Comparison of ENCODE assay signal across 19 cellular contexts in genomic region chr21:45514311-45515021, GRCh38. TPM values are rescaled to one million over a fixed set of nuclear protein-coding genes. Genes with fewer than 3 reads are reported as not detected.
DNase-seq lines count a peak whose midpoint lies in the region; ATAC-seq, FAIRE-seq and TF ChIP-seq lines count a peak whose summit lies in the region.
"Had no signal": no experiment of that assay in that cellular context is flagged by ENCODE, and none has a peak within 500 bp of the region (broad histone marks: within the 10 kb centered on the region; RNA-seq: fewer than 3 reads in every experiment).

No MANE protein-coding gene starts in this region.

- in situ Hi-C loops in K562 (cut with MboI), result no loop called here

- H3K36me3 ChIP-seq in K562 (ENCODE audit: control insufficient read depth, insufficient read depth, low read length), result peaks cover 80% of the 10 kb centered on the region
- peaks cover 0 to 68% of the 10 kb centered on the region in 2 donors for H3K36me3 ChIP-seq in left lung
- peaks cover 0 to 81% (median 45%) of the 10 kb centered on the region in 6 donors for H3K36me3 ChIP-seq in spleen
- peaks cover 19 to 53% of the 10 kb centered on the region in 2 experiments for H3K36me3 ChIP-seq in SK-N-SH (replicated peaks in 1 of 2; ENCODE audit: control insufficient read depth in 1 of 2, insufficient read depth in 2 of 2, low read length in 1 of 2)

- H3K4me1 Mint-ChIP-seq in activated naive CD8-positive, alpha-beta T cell treated with anti-CD3 and anti-CD28 coated beads, Interleukin-2, amount 50 U/mL, for 24 hours, result peaks cover 15% of the 10 kb centered on the region
- H3K4me1 Mint-ChIP-seq: naive B cell had no signal

- TF ChIP-seq RAD21 in K562 (CRISPR knock-in tag; conservative IDR thresholded peaks at IDR 0.05 in 1 of 2, IDR thresholded peaks at IDR 0.05 in 1 of 2) (no peak), SK-N-SH (IDR thresholded peaks at IDR 0.05; ENCODE audit: low read length) (no peak)

- TF ChIP-seq CTCF in LNCaP clone FGC (IDR thresholded peaks at IDR 0.05; ENCODE audit: control insufficient read depth, extremely low read depth, insufficient read depth) (no peak), K562 (IDR thresholded peaks at IDR 0.05 in 2 of 3, conservative IDR thresholded peaks at IDR 0.05 in 1 of 3; ENCODE audit: insufficient read depth in 2 of 3, low read depth in 1 of 3, low read length in 3 of 3) (no peak), left lung (IDR thresholded peaks at IDR 0.05) (no peak), spleen (IDR thresholded peaks at IDR 0.05 in 8 of 11, conservative IDR thresholded peaks at IDR 0.05 in 3 of 11) (no peak), SK-N-SH (IDR thresholded peaks at IDR 0.05) (no peak)

- WGBS in K562 (ENCODE audit: insufficient coverage, low coverage, missing lambda C conversion rate), result 97% methylated on average over 22 of the region's 22 CpGs
- WGBS in spleen, 5 donors, result 86 to 100% (median 89%) methylated on average over 6 to 22 of the region's 22 CpGs
- 89% methylated on average over 9 of the region's 22 CpGs for WGBS in SK-N-SH (ENCODE audit: low lambda C conversion rate)

- peaks cover 0 to 50% of the 10 kb centered on the region in 2 experiments; a peak in 2 of 5 replicates for H3K4me1 ChIP-seq in K562 (replicated peaks in 1 of 2; ENCODE audit: control insufficient read depth in 2 of 2, insufficient read depth in 2 of 2, low read length in 2 of 2)
- H3K4me1 ChIP-seq in left lung, result peaks cover 7 to 43% of the 10 kb centered on the region in 2 donors
- peaks cover 0 to 46% (median 0%) of the 10 kb centered on the region in 6 donors for H3K4me1 ChIP-seq in spleen
- no peaks in the 10 kb centered on the region for H3K4me1 ChIP-seq in SK-N-SH (ENCODE audit: control insufficient read depth in 1 of 2, insufficient read depth in 2 of 2, low read depth in 1 of 2, low read length in 1 of 2)

- H3K27me3 ChIP-seq in K562 (ENCODE audit: control insufficient read depth in 2 of 2, insufficient read depth in 2 of 2, low read length in 2 of 2) (no peaks in the 10 kb centered on the region), left lung (no peaks in the 10 kb centered on the region), spleen (replicated peaks in 1 of 7) (no peaks in the 10 kb centered on the region), SK-N-SH (ENCODE audit: insufficient read depth) (no peaks in the 10 kb centered on the region)

- H3K9me1 ChIP-seq in K562 (ENCODE audit: control insufficient read depth, insufficient read depth, low read length), result no peaks in the 10 kb centered on the region

- POLR2A ChIA-PET in K562 (lab: Yijun Ruan, JAX) (no interaction called here), SK-N-SH (lab: Yijun Ruan, JAX) (no interaction called here)

- H3K36me3 Mint-ChIP-seq in activated naive CD8-positive, alpha-beta T cell treated with anti-CD3 and anti-CD28 coated beads, Interleukin-2, amount 50 U/mL, for 24 hours (ENCODE audit: low read depth), result peaks cover 32% of the 10 kb centered on the region

- H3K4me2 ChIP-seq in K562 (ENCODE audit: insufficient read depth, low read length) (no peak overlapping the region), SK-N-SH (no peak overlapping the region)
- H3K4me2 ChIP-seq: KMS-11 had no signal

- H3K27ac ChIP-seq in K562 (ENCODE audit: extremely low read depth, low read depth, low read length), result no peak overlapping the region
- peak overlapping the region in 1 of 2 donors; percentile 5 for H3K27ac ChIP-seq in left lung
- H3K27ac ChIP-seq in spleen, result peak overlapping the region in 1 of 8 donors; percentile 11
- H3K27ac ChIP-seq in SK-N-SH (ENCODE audit: low read depth in 2 of 2, low read length in 1 of 2), result no peak overlapping the region
- H3K27ac ChIP-seq: KMS-11, RWPE1 had no signal

- TF ChIP-seq POLR2A in K562 (conservative IDR thresholded peaks at IDR 0.05) (no peak), spleen (IDR thresholded peaks at IDR 0.05) (no peak)

- CTCF ChIA-PET in K562 (lab: Yijun Ruan, JAX; ENCODE audit: low intra/inter-chr PET ratio), result no interaction called here
- CTCF ChIA-PET in SK-N-SH (lab: Yijun Ruan, JAX), result interaction anchor here (1.0 kb wide), 1 partner anchor 9 kb away, joined by 3 read pairs; no protein-coding TSS in a partner anchor

- no peak for TF ChIP-seq EP300 in K562 (IDR thresholded peaks at IDR 0.05; ENCODE audit: low read length)
- no peak for TF ChIP-seq EP300 in SK-N-SH (IDR thresholded peaks at IDR 0.05; ENCODE audit: borderline replicate concordance in 1 of 2, low read depth in 1 of 2, low read length in 1 of 2)

- H3K9ac ChIP-seq in K562 (ENCODE audit: insufficient read depth in 1 of 2, low read depth in 2 of 2, low read length in 2 of 2) (peak overlapping the region in 1 of 2 experiments; percentile 55; a peak in 1 of 4 replicates), SK-N-SH (no peak overlapping the region)
- H3K9ac ChIP-seq: KMS-11 had no signal

- intact Hi-C loops in K562 (cut with micrococcal nuclease), result no loop called here
- intact Hi-C loops in left lung (cut with DNase I), result no loop called here
- intact Hi-C loops in spleen (cut with DNase I; ENCODE audit: low total_unique reads), result no loop called here

- ATAC-seq in K562, result no peak
- ATAC-seq in left lung, result no peak
- no peak for ATAC-seq in activated naive CD8-positive, alpha-beta T cell treated with anti-CD3 and anti-CD28 coated beads, Interleukin-2, amount 50 U/mL, for 24 hours
- ATAC-seq: activated CD4-positive, alpha-beta T cell treated with anti-CD3 and anti-CD28 coated beads for 36 hours; effector memory CD8-positive, alpha-beta T cell had no signal

- no peak overlapping the region for H3K4me3 Mint-ChIP-seq in activated naive CD8-positive, alpha-beta T cell treated with anti-CD3 and anti-CD28 coated beads, Interleukin-2, amount 50 U/mL, for 24 hours
- H3K4me3 Mint-ChIP-seq: activated CD4-positive, alpha-beta T cell treated with anti-CD3 and anti-CD28 coated beads for 36 hours; effector memory CD8-positive, alpha-beta T cell had no signal

- H3K9me3 ChIP-seq in K562 (replicated peaks; ENCODE audit: control insufficient read depth, insufficient read depth, low read depth, low read length) (no peaks in the 10 kb centered on the region), left lung (peaks cover 0 to 15% of the 10 kb centered on the region in 2 donors), spleen (peaks cover 0 to 23% (median 20%) of the 10 kb centered on the region in 8 donors), SK-N-SH (peaks cover 16% of the 10 kb centered on the region; the same call in 1 of the 2 replicates)

- H3K4me3 ChIP-seq in LNCaP clone FGC (ENCODE audit: low read depth, low read length) (peak overlapping the region; percentile 41), K562 (no peak overlapping the region), left lung (no peak overlapping the region), spleen (no peak overlapping the region), SK-N-SH (ENCODE audit: low read depth in 2 of 2, low read length in 1 of 2) (no peak overlapping the region)

- H3K27me3 Mint-ChIP-seq in activated naive CD8-positive, alpha-beta T cell treated with anti-CD3 and anti-CD28 coated beads, Interleukin-2, amount 50 U/mL, for 24 hours, result no peaks in the 10 kb centered on the region
- H3K27me3 Mint-ChIP-seq: activated CD4-positive, alpha-beta T cell treated with anti-CD3 and anti-CD28 coated beads for 36 hours; effector memory CD8-positive, alpha-beta T cell; naive B cell had no signal

- H3K9me2 ChIP-seq in SK-N-SH, result no peaks in the 10 kb centered on the region

- H3K79me2 ChIP-seq in K562 (ENCODE audit: control insufficient read depth, insufficient read depth, low read length) (peaks cover 13% of the 10 kb centered on the region; the same call in 2 of the 3 replicates), SK-N-SH (ENCODE audit: insufficient read depth) (peaks cover 5% of the 10 kb centered on the region; the same call in 1 of the 2 replicates)

- H4K20me1 ChIP-seq in K562 (replicated peaks; ENCODE audit: control insufficient read depth, insufficient read depth, low read length) (peaks cover 6% of the 10 kb centered on the region; the same call in 1 of the 2 replicates), SK-N-SH (ENCODE audit: insufficient read depth) (peaks cover 5% of the 10 kb centered on the region; the same call in 1 of the 2 replicates)

- no peak overlapping the region for H3K27ac Mint-ChIP-seq in activated naive CD8-positive, alpha-beta T cell treated with anti-CD3 and anti-CD28 coated beads, Interleukin-2, amount 50 U/mL, for 24 hours
- H3K27ac Mint-ChIP-seq: activated CD4-positive, alpha-beta T cell treated with anti-CD3 and anti-CD28 coated beads for 36 hours; effector memory CD8-positive, alpha-beta T cell had no signal

- H3K9me3 Mint-ChIP-seq in activated naive CD8-positive, alpha-beta T cell treated with anti-CD3 and anti-CD28 coated beads, Interleukin-2, amount 50 U/mL, for 24 hours, result peaks cover 17% of the 10 kb centered on the region

- no peak for DNase-seq in LNCaP clone FGC (ENCODE audit: low read depth)
- DNase-seq in K562 (ENCODE audit: extremely low read depth in 1 of 4, low spot score in 3 of 4), result no peak
- DNase-seq in left lung, result peak; percentile 28 to 64
- peak; percentile 70 for DNase-seq in spleen
- DNase-seq in activated naive CD8-positive, alpha-beta T cell treated with anti-CD3 and anti-CD28 coated beads, Interleukin-2, amount 50 U/mL, for 24 hours, result no peak
- no peak for DNase-seq in NCI-H2081 treated with DMSO at 0.1 percent for 48 hours (lab: John Stamatoyannopoulos, UW)
- no peak for DNase-seq in SK-N-SH
- DNase-seq: activated CD4-positive, alpha-beta T cell treated with anti-CD3 and anti-CD28 coated beads for 36 hours; activated CD8-positive, alpha-beta memory T cell treated with anti-CD3 and anti-CD28 coated beads, Interleukin-2, amount 50 U/mL, for 48 hours; activated gamma-delta T cell; amygdala; cerebellar nuclear complex; effector memory CD8-positive, alpha-beta T cell; naive B cell; NCI-H187 treated with DMSO at 0.1 percent for 48 hours; NCI-H446 treated with DMSO at 0.1 percent for 48 hours had no signal

- no TSS peak for BruUV-seq in K562 (replicated peaks; lab: Mats Ljungman, UMichigan)

- H2AFZ ChIP-seq in K562 (ENCODE audit: low read depth, low read length) (no peak overlapping the region), SK-N-SH (ENCODE audit: low read depth) (no peak overlapping the region)

- FAIRE-seq in K562 (lab: Jason Lieb, UNC), result no peak
- FAIRE-seq: TTC549 had no signal

- H3F3A ChIP-seq in SK-N-SH (replicated peaks; ENCODE audit: insufficient read depth), result peaks cover 17% of the 10 kb centered on the region

RNA-seq across cellular contexts. Expression of gene SLC19A1, which starts 27.8 kb away (rescaled TPM):
- 43.8 and 108 TPM in 2 replicates for total RNA-seq in K562 (2011; cell fraction: chromatin; rRNA removed; ENCODE audit: low replicate concordance)
- total RNA-seq in K562 (2011; cell fraction: nucleolus; rRNA removed), result 90.5 and 93.4 TPM in 2 replicates
- total RNA-seq in K562 (2011; cell fraction: nucleoplasm; rRNA removed), result 52.4 and 63.7 TPM in 2 replicates
- 34.7 and 41.3 TPM in 2 replicates for total RNA-seq in K562 (2014; rRNA removed)
- total RNA-seq in K562 (2014; rRNA removed; fragmentation: Illumina TruSeq; extraction: Trizol), result 8.0 and 8.7 TPM in 2 replicates
- 18.8 and 21.4 TPM in 2 replicates for total RNA-seq in K562 (2015; rRNA removed; fragmentation: Illumina TruSeq; extraction: Trizol)
- 88.7 and 91.3 TPM in 2 replicates for total RNA-seq in K562 (2021)
- polyA plus RNA-seq in K562 (2011; rRNA removed), result 11.5 and 24.6 TPM in 2 replicates
- 20.4 and 78.6 TPM in 2 replicates for polyA plus RNA-seq in K562 (2011; cell fraction: cytosol; rRNA removed)
- 49.9 and 126 TPM in 2 replicates for polyA plus RNA-seq in K562 (2011; cell fraction: nucleus; rRNA removed)
- polyA plus RNA-seq in K562 (2012), result 20.5 and 34.6 TPM in 2 replicates
- 12.0 and 24.5 TPM in 2 replicates for polyA plus RNA-seq in K562 (2014; fragmentation: Illumina TruSeq; extraction: Trizol)
- polyA plus RNA-seq in K562 (2014; fragmentation: Nextera tagmentation; extraction: Ambion mirVana), result 1 to 10 TPM in 1 of 2 experiments, under 1 TPM in 1; 0.65 to 2.3 TPM
- polyA plus RNA-seq in K562 (2014; rRNA removed), result 36.6 and 50.8 TPM in 2 replicates
- 11.9 and 16.0 TPM in 2 replicates for polyA minus RNA-seq in K562 (2011; rRNA and poly(A)+ RNA removed)
- polyA minus RNA-seq in K562 (2011; cell fraction: cytosol; rRNA and poly(A)+ RNA removed), result 41.4 and 45.6 TPM in 2 replicates
- 23.3 TPM in 2 replicates for polyA minus RNA-seq in K562 (2011; cell fraction: nucleus; rRNA and poly(A)+ RNA removed)
- 10 to 100 TPM; 32.7 to 50.4 TPM for total RNA-seq in left lung
- total RNA-seq in spleen, result 10 to 100 TPM; 21.6 to 52.8 (median 35.0) TPM
- polyA plus RNA-seq in spleen, result 10 to 100 TPM in 2 of 3 donors, 1 to 10 TPM in 1; 7.5 to 17.6 (median 13.3) TPM
- polyA plus RNA-seq in SK-N-SH (2012; rRNA removed), result 13.0 and 15.0 TPM in 2 replicates
- polyA plus RNA-seq in SK-N-SH (2012; cell fraction: cytosol; rRNA removed), result 4.5 and 8.6 TPM in 2 replicates
- 21.6 and 27.3 TPM in 2 replicates for polyA plus RNA-seq in SK-N-SH (2012; cell fraction: nucleus; rRNA removed)

Comparison
In these comparisons a context has a peak if more than half of its experiments do, and no peak if none do; other contexts are left out.
1. DNase-seq: peak in left lung (2 of 2) and spleen (single experiment); none in LNCaP clone FGC (single experiment), K562 (0 of 4), activated naive CD8-positive, alpha-beta T cell treated with anti-CD3 and anti-CD28 coated beads, Interleukin-2, amount 50 U/mL, for 24 hours (single experiment), NCI-H2081 treated with DMSO at 0.1 percent for 48 hours (single experiment) and SK-N-SH (single experiment).